Comparison of ENCODE assay signal across 25 cellular contexts in the genomic region with DNA sequence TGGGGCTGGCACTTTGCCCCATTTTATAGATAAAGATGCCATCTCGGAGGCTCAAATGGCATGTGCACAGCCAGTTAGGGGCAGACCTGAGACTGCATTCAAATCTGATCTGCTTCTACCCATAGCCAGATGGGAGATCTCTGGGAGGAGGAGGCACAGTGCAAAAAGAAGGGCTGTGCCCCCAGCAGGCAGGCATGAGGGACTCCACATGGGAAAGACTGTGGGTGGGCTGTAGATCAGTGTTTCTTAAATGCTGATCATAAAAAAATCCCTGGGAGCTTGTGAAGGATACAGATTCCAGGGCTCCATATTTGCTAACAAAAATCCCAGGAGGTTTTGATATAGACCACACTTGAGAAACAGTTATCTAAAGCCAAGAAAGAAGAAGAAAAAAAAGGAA. TPM values are rescaled to one million over a fixed set of nuclear protein-coding genes. Genes with fewer than 3 reads are reported as not detected.
"Had no signal": no experiment of that assay in that cellular context is flagged by ENCODE, and none has a peak within 500 bp of the region (broad histone marks: within the 10 kb centered on the region; RNA-seq: fewer than 3 reads in every experiment).

No MANE protein-coding gene starts in this region.

- H3K4me3 ChIP-seq: ascending aorta, cardiac muscle cell, colonic mucosa, dorsolateral prefrontal cortex, sigmoid colon, stomach, tibial artery, upper lobe of right lung had no signal

- H3K9me3 ChIP-seq: ascending aorta, colonic mucosa, neutrophil, sigmoid colon, stomach, tibial artery, upper lobe of right lung had no signal

- DNase-seq: activated CD4-positive, alpha-beta T cell treated with anti-CD3 and anti-CD28 coated beads for 36 hours; activated CD4-positive, CD25-positive, alpha-beta regulatory T cell; activated CD8-positive, alpha-beta memory T cell treated with anti-CD3 and anti-CD28 coated beads, Interleukin-2, amount 10 ng/mL, durations not matched to agents 7 days and 5 days; activated CD8-positive, alpha-beta T cell treated with anti-CD3 and anti-CD28 coated beads, Interleukin-2, amount 10 ng/mL, durations not matched to agents 7 days and 5 days; activated naive CD4-positive, alpha-beta T cell treated with anti-CD3 and anti-CD28 coated beads for 36 hours; activated naive CD8-positive, alpha-beta T cell treated with anti-CD3 and anti-CD28 coated beads, Interleukin-2, amount 10 ng/mL, durations not matched to agents 7 days and 5 days; activated T-cell treated with anti-CD3 and anti-CD28 coated beads, Interleukin-2, amount 50 U/mL, for 48 hours; cerebellar nuclear complex; colonic mucosa; dorsolateral prefrontal cortex; effector memory CD4-positive, alpha-beta T cell; mammary epithelial cell; sigmoid colon; small intestine; stimulated activated CD4-positive, alpha-beta T cell treated with anti-CD3 and anti-CD28 coated beads, Interleukin-1b, Interleukin-23, amount 100 ng/mL, for 48 hours; stimulated activated naive B cell treated with anti-CD40 and anti-IgM and Interleukin-4, amounts not matched to agents 10 μg/mL and 1 μg/mL and 100 μg/mL, for 72 hours; stomach; tibial artery; upper lobe of right lung had no signal

- ATAC-seq: activated CD4-positive, alpha-beta T cell treated with anti-CD3 and anti-CD28 coated beads for 36 hours; activated CD8-positive, alpha-beta memory T cell treated with anti-CD3 and anti-CD28 coated beads, Interleukin-2, amount 10 ng/mL, durations not matched to agents 7 days and 5 days; activated CD8-positive, alpha-beta T cell treated with anti-CD3 and anti-CD28 coated beads, Interleukin-2, amount 10 ng/mL, durations not matched to agents 7 days and 5 days; stimulated activated naive B cell treated with anti-CD40 and anti-IgM and Interleukin-4, amounts not matched to agents 10 μg/mL and 1 μg/mL and 100 μg/mL, for 72 hours; upper lobe of right lung had no signal

- H3K27me3 ChIP-seq: ascending aorta, colonic mucosa, sigmoid colon, stomach, upper lobe of right lung had no signal

- H3K27ac ChIP-seq: ascending aorta, cardiac muscle cell, colonic mucosa, dorsolateral prefrontal cortex, neutrophil, sigmoid colon, tibial artery, upper lobe of right lung had no signal

- H3K36me3 ChIP-seq: ascending aorta, cardiac muscle cell, colonic mucosa, neutrophil, sigmoid colon, upper lobe of right lung had no signal

- FAIRE-seq: frontal cortex, islet of Langerhans, small intestine had no signal

- H3K4me1 ChIP-seq: ascending aorta, colonic mucosa, sigmoid colon, tibial artery, upper lobe of right lung had no signal

RNA-seq across cellular contexts. Expression of a gene that starts 15.2 kb away (rescaled TPM):
- total RNA-seq: cardiac muscle cell, osteocyte had no signal
- polyA plus RNA-seq: cardiac muscle cell had no signal
